Comparison of ENCODE assay signal across 8 cellular contexts in genomic region chr7:75452494-75452955, GRCh38. TPM values are rescaled to one million over a fixed set of nuclear protein-coding genes. Genes with fewer than 3 reads are reported as not detected.
DNase-seq lines count a peak whose midpoint lies in the region; ATAC-seq and TF ChIP-seq lines count a peak whose summit lies in the region.
"Not testable (repeated sequence)": the region's sequence is repeated elsewhere in the genome, so short reads cannot be mapped to it uniquely, and the experiment has no call there.

No MANE protein-coding gene starts in this region.

- not testable (repeated sequence) for H4K20me1 ChIP-seq in fibroblast of lung (ENCODE audit: control insufficient read depth, extremely low read depth, insufficient read depth, low read length)

- not testable (repeated sequence) for H3K27me3 Mint-ChIP-seq in activated T-helper 17 cell treated with anti-CD3 and anti-CD28 coated beads, Interleukin-2, amount 50 U/mL, for 72 hours; memory B cell

- not testable (repeated sequence) for H3K4me3 ChIP-seq in LNCaP clone FGC (ENCODE audit: low read depth, low read length); fibroblast of lung (replicated peaks in 1 of 4; ENCODE audit: control extremely low read depth in 1 of 4, insufficient read depth in 1 of 4, low read depth in 3 of 4, low read length in 4 of 4); thoracic aorta

- H3K9me3 ChIP-seq in fibroblast of lung (ENCODE audit: control insufficient read depth, insufficient read depth, low read depth, low read length); thoracic aorta: not testable (repeated sequence)

- H3K4me1 Mint-ChIP-seq in activated T-helper 17 cell treated with anti-CD3 and anti-CD28 coated beads, Interleukin-2, amount 50 U/mL, for 72 hours; memory B cell: not testable (repeated sequence)

- H3K27ac Mint-ChIP-seq in activated T-helper 17 cell treated with anti-CD3 and anti-CD28 coated beads, Interleukin-2, amount 50 U/mL, for 72 hours; memory B cell: not testable (repeated sequence)

- not testable (repeated sequence) for H3K4me3 Mint-ChIP-seq in activated T-helper 17 cell treated with anti-CD3 and anti-CD28 coated beads, Interleukin-2, amount 50 U/mL, for 72 hours; memory B cell

- not testable (repeated sequence) for H2AFZ ChIP-seq in fibroblast of lung (ENCODE audit: low read length)

- not testable (repeated sequence) for H3K36me3 ChIP-seq in fibroblast of lung (ENCODE audit: control insufficient read depth, insufficient read depth, low read length); thoracic aorta

- peaks cover 26% of the 10 kb centered on the region for H3K36me3 Mint-ChIP-seq in activated T-helper 17 cell treated with anti-CD3 and anti-CD28 coated beads, Interleukin-2, amount 50 U/mL, for 72 hours (ENCODE audit: low read depth)
- H3K36me3 Mint-ChIP-seq in memory B cell = not testable (repeated sequence)

- H3K9ac ChIP-seq in fibroblast of lung (ENCODE audit: insufficient read depth, low read length) = not testable (repeated sequence)

- not testable (repeated sequence) for H3K4me1 ChIP-seq in fibroblast of lung (ENCODE audit: control insufficient read depth, extremely low read depth, insufficient read depth, low read length); thoracic aorta (ENCODE audit: control insufficient read depth in 1 of 2, low read depth in 2 of 2)

- not testable (repeated sequence) for H3K4me2 ChIP-seq in fibroblast of lung (ENCODE audit: extremely low read depth, insufficient read depth, low read length)

- not testable (repeated sequence) for H3K9me3 Mint-ChIP-seq in activated T-helper 17 cell treated with anti-CD3 and anti-CD28 coated beads, Interleukin-2, amount 50 U/mL, for 72 hours; memory B cell

- H3K79me2 ChIP-seq in fibroblast of lung (ENCODE audit: control insufficient read depth, insufficient read depth, low read length) = not testable (repeated sequence)

- H3K27ac ChIP-seq in fibroblast of lung (ENCODE audit: insufficient read depth, low read length); thoracic aorta: not testable (repeated sequence)

- ATAC-seq in GM19468 (IDR thresholded peaks at IDR 0.05; ENCODE audit: extremely low read depth, unreplicated experiment) (peak; percentile 85), HG02885 (IDR thresholded peaks at IDR 0.05; ENCODE audit: poor library complexity, unreplicated experiment) (peak; percentile 80), memory B cell (ENCODE audit: low read depth) (peak; percentile 93)
- peak; percentile 82 for ATAC-seq in activated T-helper 17 cell treated with anti-CD3 and anti-CD28 coated beads, Interleukin-2, amount 50 U/mL, for 72 hours (replicated peaks)
- ATAC-seq in thoracic aorta (ENCODE audit: insufficient number of reproducible peaks, low FRiP score, low read depth) = not testable (repeated sequence)

- H3K27me3 ChIP-seq in fibroblast of lung (ENCODE audit: control insufficient read depth, insufficient read depth, low read length); thoracic aorta (replicated peaks; ENCODE audit: insufficient read depth): not testable (repeated sequence)

- DNase-seq in LNCaP clone FGC (ENCODE audit: low read depth); fibroblast of lung (ENCODE audit: low read depth in 2 of 2); memory B cell (ENCODE audit: low spot score in 2 of 2); thoracic aorta (ENCODE audit: low spot score): not testable (repeated sequence)

- TF ChIP-seq CTCF in GM12873 (IDR thresholded peaks at IDR 0.05; ENCODE audit: insufficient read depth, low read depth, low read length, missing control alignments) = peak; percentile 47
- TF ChIP-seq CTCF in LNCaP clone FGC (IDR thresholded peaks at IDR 0.05; ENCODE audit: control insufficient read depth, extremely low read depth, insufficient read depth) = peak; percentile 23; the same call in 1 of the 2 replicates
- TF ChIP-seq CTCF in fibroblast of lung (conservative IDR thresholded peaks at IDR 0.05 in 1 of 2, IDR thresholded peaks at IDR 0.05 in 1 of 2; ENCODE audit: low read depth in 1 of 2, low read length in 2 of 2) = peak; percentile 17 to 32
- peak; percentile 41 for TF ChIP-seq CTCF in thoracic aorta (IDR thresholded peaks at IDR 0.05)

RNA-seq across cellular contexts. Expression of gene POM121C, which starts 33.6 kb away (rescaled TPM):
- 100 to 1,000 TPM; 108 to 220 TPM for total RNA-seq in activated T-helper 17 cell treated with anti-CD3 and anti-CD28 coated beads, Interleukin-2, amount 50 U/mL, for 72 hours
- 5.1 and 6.9 TPM in 2 replicates for total RNA-seq in fibroblast of lung
- polyA plus RNA-seq in fibroblast of lung = 14.7 and 15.5 TPM in 2 replicates
- polyA plus RNA-seq in fibroblast of lung (2012) = 21.5 and 21.9 TPM in 2 replicates
- polyA minus RNA-seq in fibroblast of lung (ENCODE audit: low replicate concordance) = 140 and 176 TPM in 2 replicates
- total RNA-seq in thoracic aorta = 10 to 100 TPM; 31.3 to 55.4 TPM

RNA-seq across cellular contexts. Expression of gene SPDYE5, which starts 39.6 kb away (rescaled TPM):
- total RNA-seq in activated T-helper 17 cell treated with anti-CD3 and anti-CD28 coated beads, Interleukin-2, amount 50 U/mL, for 72 hours = under 1 TPM in 1 of 2 donors, not detected in 1; 0.24 TPM
- not detected in 2 replicates for total RNA-seq in fibroblast of lung
- not detected in 2 replicates for polyA plus RNA-seq in fibroblast of lung
- 0.07 TPM in 1 of 2 replicates, not detected in the other for polyA plus RNA-seq in fibroblast of lung (2012)
- polyA minus RNA-seq in fibroblast of lung (ENCODE audit: low replicate concordance) = not detected in 2 replicates
- total RNA-seq in thoracic aorta = not detected

RNA-seq across cellular contexts. Expression of gene TRIM73, which starts 57.1 kb away (rescaled TPM):
- 1 to 10 TPM; 3.2 to 8.6 TPM for total RNA-seq in activated T-helper 17 cell treated with anti-CD3 and anti-CD28 coated beads, Interleukin-2, amount 50 U/mL, for 72 hours
- total RNA-seq in fibroblast of lung (0.51 and 1.3 TPM in 2 replicates), thoracic aorta (1 to 10 TPM; 2.2 to 2.5 TPM)
- polyA plus RNA-seq in fibroblast of lung = 0.03 TPM in 1 of 2 replicates, not detected in the other
- 0.33 and 0.37 TPM in 2 replicates for polyA plus RNA-seq in fibroblast of lung (2012)
- 0.20 TPM in 1 of 2 replicates, not detected in the other for polyA minus RNA-seq in fibroblast of lung (ENCODE audit: low replicate concordance)
